1 cellular context compared by ENCODE assay signal in the genomic region with DNA sequence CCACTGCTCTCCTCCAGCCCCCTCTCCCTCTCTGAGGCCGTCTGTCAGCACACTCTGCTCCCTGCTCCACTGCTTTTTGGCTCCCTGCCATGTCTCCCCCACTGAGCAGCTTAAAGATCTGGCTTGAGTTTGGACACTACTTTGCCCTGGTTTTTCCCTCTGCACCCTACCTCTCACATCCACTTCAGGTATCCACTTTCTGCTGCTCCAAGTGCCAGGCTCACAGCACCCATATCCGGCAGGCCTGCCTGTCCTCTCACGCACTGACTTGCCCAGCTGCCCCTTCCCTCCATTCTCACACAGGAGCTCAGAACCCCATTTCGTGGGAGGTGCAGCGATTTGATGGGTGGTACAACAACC.
TF ChIP-seq lines count a peak whose summit lies in the region.

No MANE protein-coding gene starts in this region.

TF ChIP-seq in K562, 482 proteins besides CTCF, POLR2A, EP300 and RAD21:
- TF ChIP-seq NFIC (IDR thresholded peaks at IDR 0.05) = peak; percentile 89
- TF ChIP-seq, protein P1, sequence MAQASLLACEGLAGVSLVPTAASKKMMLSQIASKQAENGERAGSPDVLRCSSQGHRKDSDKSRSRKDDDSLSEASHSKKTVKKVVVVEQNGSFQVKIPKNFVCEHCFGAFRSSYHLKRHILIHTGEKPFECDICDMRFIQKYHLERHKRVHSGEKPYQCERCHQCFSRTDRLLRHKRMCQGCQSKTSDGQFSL (CRISPR knock-in tag; IDR thresholded peaks at IDR 0.05) = no peak
- TF ChIP-seq, protein P1 (tag; IDR thresholded peaks at IDR 0.05) = no peak
TF ChIP-seq in K562: peak in this region for 1.
